11 cellular contexts compared by ENCODE assay signal in the genomic region with DNA sequence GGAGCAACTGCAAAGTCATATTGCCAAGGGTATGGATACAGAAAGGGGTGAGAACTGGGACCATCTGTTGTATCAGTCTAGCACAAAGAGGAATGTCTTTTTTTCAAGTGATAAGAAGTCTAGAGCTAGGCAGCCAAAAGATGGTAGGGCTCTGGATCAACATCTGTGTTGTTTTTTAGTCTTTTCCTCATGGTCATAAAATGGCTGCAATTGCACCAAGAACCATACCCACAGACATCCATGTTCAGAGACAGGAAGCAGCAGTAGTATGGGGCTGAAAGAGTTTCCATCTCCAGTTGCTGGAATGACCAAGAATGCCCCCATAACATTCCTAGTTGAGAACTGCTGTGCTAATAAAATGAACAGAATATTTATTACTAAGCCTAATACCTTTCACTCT. TPM values are rescaled to one million over a fixed set of nuclear protein-coding genes. Genes with fewer than 3 reads are reported as not detected.
"Had no signal": no experiment of that assay in that cellular context is flagged by ENCODE, and none has a peak within 500 bp of the region (broad histone marks: within the 10 kb centered on the region; RNA-seq: fewer than 3 reads in every experiment).

No MANE protein-coding gene starts in this region.

- H3K4me1 Mint-ChIP-seq: GM23338, H9 had no signal

- H3K27ac ChIP-seq: GM23248 had no signal

- H3K9ac ChIP-seq: GM23248 had no signal

- H3K4me3 ChIP-seq: GM23248, GM23338, HAP-1 had no signal

- H3K4me3 Mint-ChIP-seq: GM23338, H9, HFFc6 had no signal

- ATAC-seq: GM23338, HCT116 had no signal

- H3K4me1 ChIP-seq: HAP-1 had no signal

- H3K27ac Mint-ChIP-seq: GM23338, H9, HFFc6 had no signal

- H2AFZ ChIP-seq: GM23248, GM23338 had no signal

- FAIRE-seq: H1, H54 had no signal

- DNase-seq: GM23248, GOT3, H7, H9, HCEC 1CT, HFFc6 had no signal

- H3K4me2 ChIP-seq: GM23338 had no signal

- H3K36me3 ChIP-seq: HAP-1 had no signal

- H3K9me3 Mint-ChIP-seq: H9, HFFc6 had no signal

- H3K9me3 ChIP-seq: HAP-1 had no signal

RNA-seq across cellular contexts. Expression of gene KCNC3, which starts 25.6 kb away (rescaled TPM):
- total RNA-seq: HFFc6 had no signal
